In genomic region chr18:74196220-74197119, GRCh38 we compare ENCODE assay signal across 8 cellular contexts. TPM values are rescaled to one million over a fixed set of nuclear protein-coding genes. Genes with fewer than 3 reads are reported as not detected.
A peak's percentile ranks its signal among the peaks of the same experiment; 100 is the strongest.
DNase-seq lines count a peak whose midpoint lies in the region; ATAC-seq and TF ChIP-seq lines count a peak whose summit lies in the region.

No MANE protein-coding gene starts in this region.

- no CpG with 5 or more reads among the region's 9 CpGs for WGBS in neuronal stem cell (ENCODE audit: extremely low coverage in 2 of 2, insufficient read length in 2 of 2, insufficient replicate concordance in 1 of 2), 2 donors
- WGBS in transverse colon (ENCODE audit: low coverage in 1 of 2), 2 donors, result 3% methylated on average over 5 to 9 of the region's 9 CpGs

- peak overlapping the region; percentile 91 for H3K4me2 ChIP-seq in OCI-LY1 (ENCODE audit: low read length)
- H3K4me2 ChIP-seq in neuronal stem cell (ENCODE audit: insufficient read depth, low read length, poor library complexity, severe bottlenecking), result peak overlapping the region; percentile 32

- intact Hi-C loops in transverse colon (cut with DNase I; ENCODE audit: low total_unique reads), result loop anchor here (5.0 to 10.0 kb wide), 2 partner anchors 146 to 358 kb away; no protein-coding TSS in a partner anchor

- H3K23ac ChIP-seq in neuronal stem cell (ENCODE audit: low read depth, low read length, poor library complexity), result no peak overlapping the region

- peak; percentile 96 for TF ChIP-seq CTCF in OCI-LY1 (IDR thresholded peaks at IDR 0.05; ENCODE audit: low read length)
- peak; percentile 82 for TF ChIP-seq CTCF in fibroblast of the aortic adventitia (IDR thresholded peaks at IDR 0.05; ENCODE audit: insufficient read depth, low read length)
- peak; percentile 89 to 97 (median 95) for TF ChIP-seq CTCF in transverse colon (IDR thresholded peaks at IDR 0.05)

- peak; percentile 93 for ATAC-seq in GM21529 (IDR thresholded peaks at IDR 0.05; ENCODE audit: unreplicated experiment)
- ATAC-seq in activated T-cell treated with anti-CD3 and anti-CD28 coated beads, Interleukin-2, amount 50 U/mL, for 72 hours (replicated peaks in 1 of 2), result peak; percentile 78 to 87

- no peaks in the 10 kb centered on the region for H3F3A ChIP-seq in OCI-LY1 (ENCODE audit: insufficient read depth, low read length)

- no peak overlapping the region for H2BK15ac ChIP-seq in neuronal stem cell (ENCODE audit: low read length)

- H3K4me3 Mint-ChIP-seq in activated T-cell treated with anti-CD3 and anti-CD28 coated beads, Interleukin-2, amount 50 U/mL, for 72 hours, result peak overlapping the region; percentile 75 to 85

- TF ChIP-seq EP300 in transverse colon (IDR thresholded peaks at IDR 0.05; ENCODE audit: low read depth), result no peak

- H3K4me3 ChIP-seq in HUES6 (ENCODE audit: low read depth, low read length) (0 out of 2 replicates have a peak overlapping the region, but pooled peaks have one; percentile 32), OCI-LY1 (ENCODE audit: low read depth, low read length, poor library complexity, severe bottlenecking) (peak overlapping the region; percentile 50), fibroblast of the aortic adventitia (ENCODE audit: low read depth, low read length) (peak overlapping the region; percentile 36), neuronal stem cell (ENCODE audit: low read length in 2 of 2) (no peak overlapping the region), transverse colon (peak overlapping the region in 3 of 4 donors; percentile 11 to 41 (median 19))

- no peak overlapping the region for H2BK120ac ChIP-seq in neuronal stem cell (ENCODE audit: low read depth, low read length)

- H3K9me3 ChIP-seq in HUES6 (ENCODE audit: control insufficient read depth, insufficient read depth, low read depth, low read length) (no peaks in the 10 kb centered on the region), OCI-LY1 (ENCODE audit: low read length) (no peaks in the 10 kb centered on the region), neuronal stem cell (replicated peaks in 1 of 2; ENCODE audit: control insufficient read depth in 2 of 2, insufficient read depth in 1 of 2, low read depth in 1 of 2, low read length in 2 of 2) (no peaks in the 10 kb centered on the region), transverse colon (no peaks in the 10 kb centered on the region)

- no peak overlapping the region for H4K8ac ChIP-seq in neuronal stem cell (ENCODE audit: low read depth, low read length)

- in situ Hi-C loops in transverse colon (cut with MboI; ENCODE audit: low pct_ligation_motif_present in 1 of 4, low pct_unique_long_range_greater_than_20kb in 1 of 4, low sequenced_read_pairs in 3 of 4), result loop anchor here (5.0 to 25.0 kb wide), 5 partner anchors 138 to 366 kb away; no protein-coding TSS in a partner anchor

- peaks cover 15% of the 10 kb centered on the region for H3K27me3 Mint-ChIP-seq in activated T-cell treated with anti-CD3 and anti-CD28 coated beads, Interleukin-2, amount 50 U/mL, for 72 hours (ENCODE audit: low read depth)

- no peak overlapping the region for H3K14ac ChIP-seq in neuronal stem cell (ENCODE audit: low read length)

- no peak overlapping the region for H3K9ac ChIP-seq in HUES6 (ENCODE audit: low read length)
- H3K9ac ChIP-seq in OCI-LY1 (ENCODE audit: low read length), result peak overlapping the region; percentile 39; the same call in 1 of the 2 replicates
- H3K9ac ChIP-seq in neuronal stem cell (ENCODE audit: low read depth, low read length, poor library complexity), result no peak overlapping the region

- DNase-seq in DMS79 treated with DMSO at 0.1 percent for 48 hours (lab: John Stamatoyannopoulos, UW), result peak; percentile 77
- DNase-seq in activated T-cell treated with anti-CD3 and anti-CD28 coated beads, Interleukin-2, amount 50 U/mL, for 72 hours, result peak; percentile 29 to 44
- peak; percentile 80 for DNase-seq in fibroblast of the aortic adventitia (ENCODE audit: low read depth)
- peak; percentile 46 for DNase-seq in neuronal stem cell (ENCODE audit: low spot score)
- DNase-seq in transverse colon, result peak; percentile 39

- H2AFZ ChIP-seq in OCI-LY1 (ENCODE audit: low read length) (peak overlapping the region; percentile 94; the same call in 1 of the 2 replicates), neuronal stem cell (ENCODE audit: low read length) (peak overlapping the region; percentile 64)

- H2AK5ac ChIP-seq in neuronal stem cell (ENCODE audit: low read depth, low read length), result no peak overlapping the region

- H3K27ac ChIP-seq in HUES6 (ENCODE audit: low read depth, low read length) (no peak overlapping the region), OCI-LY1 (ENCODE audit: low read depth, low read length, poor library complexity, severe bottlenecking) (no peak overlapping the region), neuronal stem cell (replicated peaks; ENCODE audit: low read length) (no peak overlapping the region), transverse colon (peak overlapping the region in 2 of 4 donors; percentile 30 to 32)

- no peak overlapping the region for H2BK12ac ChIP-seq in neuronal stem cell (ENCODE audit: low read length)

- H3K36me3 Mint-ChIP-seq in activated T-cell treated with anti-CD3 and anti-CD28 coated beads, Interleukin-2, amount 50 U/mL, for 72 hours (ENCODE audit: insufficient read depth in 2 of 2), result no peaks in the 10 kb centered on the region

- H3K4ac ChIP-seq in neuronal stem cell (ENCODE audit: low read length), result no peak overlapping the region

- no peaks in the 10 kb centered on the region for H3K79me1 ChIP-seq in neuronal stem cell (ENCODE audit: low read depth, low read length)

- H3K9me3 Mint-ChIP-seq in activated T-cell treated with anti-CD3 and anti-CD28 coated beads, Interleukin-2, amount 50 U/mL, for 72 hours, result no peaks in the 10 kb centered on the region

- H3K27me3 ChIP-seq in HUES6 (ENCODE audit: control insufficient read depth, insufficient read depth, low read length) (no peaks in the 10 kb centered on the region), OCI-LY1 (ENCODE audit: insufficient read depth, low read length) (no peaks in the 10 kb centered on the region), neuronal stem cell (ENCODE audit: control insufficient read depth in 3 of 3, insufficient read depth in 3 of 3, low read depth in 1 of 3, low read length in 3 of 3) (peaks cover 0 to 7% (median 0%) of the 10 kb centered on the region in 3 experiments), transverse colon (no peaks in the 10 kb centered on the region)

- H4K20me1 ChIP-seq in OCI-LY1 (ENCODE audit: insufficient read depth, low read length), result no peaks in the 10 kb centered on the region

- H3K36me3 ChIP-seq in HUES6 (ENCODE audit: control insufficient read depth, insufficient read depth, low read length) (no peaks in the 10 kb centered on the region), OCI-LY1 (ENCODE audit: insufficient read depth, low read length) (no peaks in the 10 kb centered on the region), neuronal stem cell (replicated peaks in 1 of 2; ENCODE audit: control insufficient read depth in 2 of 2, insufficient read depth in 2 of 2, low read length in 2 of 2) (no peaks in the 10 kb centered on the region), transverse colon (no peaks in the 10 kb centered on the region)

- no peak for TF ChIP-seq POLR2A in transverse colon (IDR thresholded peaks at IDR 0.05)

- H3K4me1 ChIP-seq in HUES6 (ENCODE audit: control insufficient read depth, insufficient read depth, low read length), result peaks cover 6% of the 10 kb centered on the region; the same call in 1 of the 2 replicates
- H3K4me1 ChIP-seq in OCI-LY1 (ENCODE audit: insufficient read depth, low read length, severe bottlenecking), result peaks cover 15% of the 10 kb centered on the region
- peaks cover 0 to 2% of the 10 kb centered on the region in 2 donors for H3K4me1 ChIP-seq in neuronal stem cell (ENCODE audit: control insufficient read depth in 2 of 2, insufficient read depth in 1 of 2, low read depth in 1 of 2, low read length in 2 of 2)
- H3K4me1 ChIP-seq in transverse colon, result peaks cover 0 to 24% (median 10%) of the 10 kb centered on the region in 4 donors

- H3K27ac Mint-ChIP-seq in activated T-cell treated with anti-CD3 and anti-CD28 coated beads, Interleukin-2, amount 50 U/mL, for 72 hours, result peak overlapping the region; percentile 23

- no peak overlapping the region for H4K91ac ChIP-seq in neuronal stem cell (ENCODE audit: low read depth, low read length, poor library complexity)

- no peak overlapping the region for H3K18ac ChIP-seq in neuronal stem cell (ENCODE audit: low read length)

- no peak overlapping the region for H2BK5ac ChIP-seq in neuronal stem cell (ENCODE audit: low read length)

- no peaks in the 10 kb centered on the region for H3K9me2 ChIP-seq in OCI-LY1 (ENCODE audit: low read depth, low read length)

- H3K79me2 ChIP-seq in OCI-LY1 (ENCODE audit: insufficient read depth, low read length), result no peaks in the 10 kb centered on the region

- H3K4me1 Mint-ChIP-seq in activated T-cell treated with anti-CD3 and anti-CD28 coated beads, Interleukin-2, amount 50 U/mL, for 72 hours (ENCODE audit: low read depth), result peaks cover 6% of the 10 kb centered on the region

RNA-seq across cellular contexts. Expression of gene TIMM21, which starts 48.1 kb away (rescaled TPM):
- total RNA-seq in activated T-cell treated with anti-CD3 and anti-CD28 coated beads, Interleukin-2, amount 50 U/mL, for 72 hours, result 10 to 100 TPM; 23.9 to 25.8 TPM
- total RNA-seq in fibroblast of the aortic adventitia (ENCODE audit: low replicate concordance) (6.5 and 34.5 TPM in 2 replicates), transverse colon (10 to 100 TPM; 10.5 to 38.1 (median 22.0) TPM)
- 17.2 TPM for polyA plus RNA-seq in neuronal stem cell (2013, experiment 1 of 2)
- 18.9 TPM for polyA plus RNA-seq in neuronal stem cell (2013, experiment 2 of 2)

RNA-seq across cellular contexts. Expression of gene FBXO15, which starts 48.8 kb away (rescaled TPM):
- total RNA-seq in activated T-cell treated with anti-CD3 and anti-CD28 coated beads, Interleukin-2, amount 50 U/mL, for 72 hours, result 1 to 10 TPM; 1.0 to 2.1 TPM
- 0.27 and 0.49 TPM in 2 replicates for total RNA-seq in fibroblast of the aortic adventitia (ENCODE audit: low replicate concordance)
- polyA plus RNA-seq in neuronal stem cell (2013, experiment 1 of 2), result 2.6 TPM
- polyA plus RNA-seq in neuronal stem cell (2013, experiment 2 of 2), result 2.5 TPM
- under 1 TPM in 2 of 4 donors, not detected in 2; 0.14 to 0.64 TPM for total RNA-seq in transverse colon

Comparison
In these comparisons a context has a peak if more than half of its experiments do, and no peak if none do; other contexts are left out.
1. H3K4me3 ChIP-seq: peak in HUES6 (single experiment), OCI-LY1 (single experiment), fibroblast of the aortic adventitia (single experiment) and transverse colon (3 of 4); none in neuronal stem cell (0 of 2).
2. Peak in every context shown above with its lines, with median percentiles within 50 percentile points of each other: DNase-seq and CTCF ChIP-seq.